In genomic region chr7:22231806-22232205, GRCh38 we compare ENCODE assay signal across 18 cellular contexts.
A peak's percentile ranks its signal among the peaks of the same experiment; 100 is the strongest.
DNase-seq lines count a peak whose midpoint lies in the region; ATAC-seq, FAIRE-seq and TF ChIP-seq lines count a peak whose summit lies in the region.
"Had no signal": no experiment of that assay in that cellular context is flagged by ENCODE, and none has a peak within 500 bp of the region (broad histone marks: within the 10 kb centered on the region; RNA-seq: fewer than 3 reads in every experiment).

No MANE protein-coding gene starts in this region.

- intact Hi-C loops in K562 (cut with micrococcal nuclease): no loop called here

- H3K4me3 ChIP-seq in K562: no peak overlapping the region

- no peaks in the 10 kb centered on the region for H3K79me2 ChIP-seq in K562 (ENCODE audit: control insufficient read depth, insufficient read depth, low read length)

- no peak for TF ChIP-seq RAD21 in K562 (CRISPR knock-in tag; conservative IDR thresholded peaks at IDR 0.05 in 1 of 2, IDR thresholded peaks at IDR 0.05 in 1 of 2)

- POLR2A ChIA-PET in K562 (lab: Yijun Ruan, JAX): no interaction called here

- H3K4me2 ChIP-seq in K562 (ENCODE audit: insufficient read depth, low read length): no peak overlapping the region

- in situ Hi-C loops in K562 (cut with MboI): no loop called here

- no peaks in the 10 kb centered on the region for H3K36me3 ChIP-seq in K562 (ENCODE audit: control insufficient read depth, insufficient read depth, low read length)

- BruUV-seq in K562 (replicated peaks; lab: Mats Ljungman, UMichigan): no TSS peak

- no peak overlapping the region for H2AFZ ChIP-seq in K562 (ENCODE audit: low read depth, low read length)

- TF ChIP-seq POLR2A in K562 (conservative IDR thresholded peaks at IDR 0.05): no peak

- TF ChIP-seq CTCF in K562 (IDR thresholded peaks at IDR 0.05 in 2 of 3, conservative IDR thresholded peaks at IDR 0.05 in 1 of 3; ENCODE audit: insufficient read depth in 2 of 3, low read depth in 1 of 3, low read length in 3 of 3): no peak
- TF ChIP-seq CTCF in D721Med (IDR thresholded peaks at IDR 0.05; ENCODE audit: insufficient read depth, missing control alignments): no peak

- no peak overlapping the region for H3K27ac ChIP-seq in K562 (ENCODE audit: extremely low read depth, low read depth, low read length)
- H3K27ac ChIP-seq: C4-2B had no signal

- CTCF ChIA-PET in K562 (lab: Yijun Ruan, JAX; ENCODE audit: low intra/inter-chr PET ratio): no interaction called here

- no peak for TF ChIP-seq EP300 in K562 (IDR thresholded peaks at IDR 0.05; ENCODE audit: low read length)

- peak; percentile 8 for DNase-seq in HT-29 (ENCODE audit: low spot score)
- no peak for DNase-seq in K562 (ENCODE audit: extremely low read depth in 1 of 4, low spot score in 3 of 4)
- DNase-seq in AG20443 (ENCODE audit: low spot score): no peak
- no peak for DNase-seq in D721Med (ENCODE audit: insufficient read length, low spot score)
- DNase-seq in NCI-H446 (lab: John Stamatoyannopoulos, UW): no peak
- DNase-seq: BE2C; CD4-positive, alpha-beta memory T cell; DMS79; EL; GOT3; H9 had no signal

- no peak overlapping the region for H3K9ac ChIP-seq in K562 (ENCODE audit: insufficient read depth in 1 of 2, low read depth in 2 of 2, low read length in 2 of 2)

- 18% methylated on average over 3 of the region's 3 CpGs for WGBS in K562 (ENCODE audit: insufficient coverage, low coverage, missing lambda C conversion rate)

- FAIRE-seq in K562 (lab: Jason Lieb, UNC) (no peak), D721Med (lab: Jason Lieb, UNC) (no peak)
- FAIRE-seq: A204.1, G401.6, GM12892, GM19239 had no signal

- peaks cover 0 to 6% of the 10 kb centered on the region in 2 experiments; a peak in 1 of 5 replicates for H3K4me1 ChIP-seq in K562 (replicated peaks in 1 of 2; ENCODE audit: control insufficient read depth in 2 of 2, insufficient read depth in 2 of 2, low read length in 2 of 2)

- H4K20me1 ChIP-seq in K562 (replicated peaks; ENCODE audit: control insufficient read depth, insufficient read depth, low read length): no peaks in the 10 kb centered on the region

- ATAC-seq in K562: no peak
- peak; percentile 78 for ATAC-seq in esophagus mucosa
- no peak for ATAC-seq in HG03108 (IDR thresholded peaks at IDR 0.05; ENCODE audit: unreplicated experiment)

- H3K27me3 ChIP-seq in K562 (ENCODE audit: control insufficient read depth in 2 of 2, insufficient read depth in 2 of 2, low read length in 2 of 2): no peaks in the 10 kb centered on the region
- H3K27me3 ChIP-seq: BE2C had no signal

- H3K9me1 ChIP-seq in K562 (ENCODE audit: control insufficient read depth, insufficient read depth, low read length): no peaks in the 10 kb centered on the region

- H3K9me3 ChIP-seq in K562 (replicated peaks; ENCODE audit: control insufficient read depth, insufficient read depth, low read depth, low read length): no peaks in the 10 kb centered on the region
- H3K9me3 ChIP-seq: BE2C had no signal

TF ChIP-seq in K562, 482 proteins besides CTCF, POLR2A, EP300 and RAD21:
- TF ChIP-seq FOSL1 (tag; conservative IDR thresholded peaks at IDR 0.05): peak; percentile 35; the same call in 1 of the 2 replicates
- TF ChIP-seq ZNF445 (CRISPR knock-in tag; IDR thresholded peaks at IDR 0.05; ENCODE audit: low read depth): no peak
- TF ChIP-seq NR2C1 (IDR thresholded peaks at IDR 0.05): no peak
- TF ChIP-seq NR2C1 (tag; IDR thresholded peaks at IDR 0.05): no peak
